20 cellular contexts compared by ENCODE assay signal in the genomic region with DNA sequence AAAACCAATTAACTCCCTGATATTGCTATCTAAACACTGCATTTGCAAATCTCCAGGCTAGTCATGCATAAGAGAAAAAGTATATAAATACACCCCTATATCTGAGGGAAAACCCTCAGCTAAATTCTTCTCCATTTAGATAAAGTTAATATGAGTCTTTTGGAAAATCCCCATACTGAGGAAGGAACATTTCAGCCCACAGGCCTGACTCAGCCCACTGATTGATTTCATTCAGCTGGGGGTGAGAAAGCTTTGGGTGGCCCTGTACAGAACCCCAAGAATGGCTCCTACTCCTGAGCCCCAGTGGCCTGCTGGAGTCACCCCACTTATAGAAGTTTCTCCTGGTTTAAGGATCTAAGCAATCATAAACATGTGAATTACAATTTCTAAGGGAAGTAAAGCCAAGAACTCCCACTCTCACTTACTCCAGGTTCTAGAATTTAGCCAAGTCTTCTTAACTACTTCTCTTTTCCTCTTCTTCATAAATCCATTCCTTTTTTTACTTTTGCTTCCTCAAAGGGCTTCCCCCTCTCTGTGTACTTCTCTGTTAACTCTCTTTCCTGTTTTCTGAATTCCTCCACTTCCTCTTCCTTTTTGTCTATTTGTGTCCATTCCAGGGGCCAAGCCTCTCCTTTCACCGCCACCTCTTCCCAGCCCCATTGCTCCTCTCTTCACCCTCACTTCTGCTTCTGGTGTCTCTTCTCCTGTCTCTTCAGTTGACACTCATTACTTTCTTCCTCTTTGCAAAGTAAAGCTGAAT. TPM values are rescaled to one million over a fixed set of nuclear protein-coding genes. Genes with fewer than 3 reads are reported as not detected.
DNase-seq lines count a peak whose midpoint lies in the region; ATAC-seq and TF ChIP-seq lines count a peak whose summit lies in the region.
"Had no signal": no experiment of that assay in that cellular context is flagged by ENCODE, and none has a peak within 500 bp of the region (broad histone marks: within the 10 kb centered on the region; RNA-seq: fewer than 3 reads in every experiment).

No MANE protein-coding gene starts in this region.

- intact Hi-C loops in Right ventricle myocardium superior (cut with DNase I) = no loop called here
- intact Hi-C loops in dendritic cell treated with granulocyte-macrophage colony-stimulating factor and Interleukin-4, amounts not matched to agents 40 ng/mL and 50 ng/mL, for 4 days (cut with micrococcal nuclease) = no loop called here
- intact Hi-C loops in upper lobe of right lung (cut with DNase I) = no loop called here

- peaks cover 46% of the 10 kb centered on the region for H3K4me1 Mint-ChIP-seq in dendritic cell treated with granulocyte-macrophage colony-stimulating factor and Interleukin-4, amounts not matched to agents 40 ng/mL and 50 ng/mL, for 4 days (ENCODE audit: low read depth)
- H3K4me1 Mint-ChIP-seq in activated T-cell treated with anti-CD3 and anti-CD28 coated beads, Interleukin-2, amount 50 U/mL, for 4 hours (ENCODE audit: low read depth) = no peaks in the 10 kb centered on the region

- no peaks in the 10 kb centered on the region for H3K9me3 Mint-ChIP-seq in dendritic cell treated with granulocyte-macrophage colony-stimulating factor and Interleukin-4, amounts not matched to agents 40 ng/mL and 50 ng/mL, for 4 days
- H3K9me3 Mint-ChIP-seq in activated T-cell treated with anti-CD3 and anti-CD28 coated beads, Interleukin-2, amount 50 U/mL, for 4 hours = no peaks in the 10 kb centered on the region
- H3K9me3 Mint-ChIP-seq: WTC11 had no signal

- H3K4me3 ChIP-seq in right atrium auricular region = no peak overlapping the region
- no peak overlapping the region for H3K4me3 ChIP-seq in upper lobe of right lung
- H3K4me3 ChIP-seq: body of pancreas, esophagus squamous epithelium, testis had no signal

- H3K27me3 ChIP-seq in right atrium auricular region (no peaks in the 10 kb centered on the region), upper lobe of right lung (no peaks in the 10 kb centered on the region)
- H3K27me3 ChIP-seq: body of pancreas, esophagus squamous epithelium, testis had no signal

- no peak for DNase-seq in Right ventricle myocardium superior
- DNase-seq in right atrium auricular region (ENCODE audit: low spot score) = no peak
- peak; percentile 95 for DNase-seq in MV-4-11 (lab: John Stamatoyannopoulos, UW)
- no peak for DNase-seq in upper lobe of right lung
- DNase-seq in midbrain (lab: John Stamatoyannopoulos, UW) = no peak
- no peak for DNase-seq in activated T-cell treated with anti-CD3 and anti-CD28 coated beads, Interleukin-2, amount 50 U/mL, for 4 hours
- DNase-seq: ACHN; activated naive CD4-positive, alpha-beta T cell treated with Interleukin-2 at 50 U/mL for 16 hours; Caco-2; dermis blood vessel endothelial cell; esophagus squamous epithelium; naive B cell; NCI-H1105 treated with DMSO at 0.1 percent for 48 hours; NCI-H226; PC-3; testis had no signal

- H3K27ac Mint-ChIP-seq in dendritic cell treated with granulocyte-macrophage colony-stimulating factor and Interleukin-4, amounts not matched to agents 40 ng/mL and 50 ng/mL, for 4 days = peak overlapping the region; percentile 74
- H3K27ac Mint-ChIP-seq: WTC11 had no signal

- no peaks in the 10 kb centered on the region for H3K36me3 ChIP-seq in right atrium auricular region
- H3K36me3 ChIP-seq in upper lobe of right lung = no peaks in the 10 kb centered on the region
- H3K36me3 ChIP-seq: esophagus squamous epithelium had no signal

- no peaks in the 10 kb centered on the region for H3K27me3 Mint-ChIP-seq in dendritic cell treated with granulocyte-macrophage colony-stimulating factor and Interleukin-4, amounts not matched to agents 40 ng/mL and 50 ng/mL, for 4 days
- H3K27me3 Mint-ChIP-seq in activated T-cell treated with anti-CD3 and anti-CD28 coated beads, Interleukin-2, amount 50 U/mL, for 4 hours (ENCODE audit: low read depth) = peaks cover 4% of the 10 kb centered on the region

- H3K27ac ChIP-seq in right atrium auricular region (no peak overlapping the region), upper lobe of right lung (no peak overlapping the region)
- H3K27ac ChIP-seq: body of pancreas, esophagus squamous epithelium, testis had no signal

- no peaks in the 10 kb centered on the region for H3K4me1 ChIP-seq in right atrium auricular region
- no peaks in the 10 kb centered on the region for H3K4me1 ChIP-seq in upper lobe of right lung
- H3K4me1 ChIP-seq: body of pancreas, Caco-2, esophagus squamous epithelium, testis had no signal

- no peak for TF ChIP-seq CTCF in right atrium auricular region (IDR thresholded peaks at IDR 0.05)
- no peak for TF ChIP-seq CTCF in upper lobe of right lung (IDR thresholded peaks at IDR 0.05)

- ATAC-seq in Right ventricle myocardium superior (ENCODE audit: poor library complexity) (peak; percentile 74), upper lobe of right lung (peak; percentile 88), HG03521 (IDR thresholded peaks at IDR 0.05; ENCODE audit: unreplicated experiment) (no peak)
- no peak for ATAC-seq in activated T-cell treated with anti-CD3 and anti-CD28 coated beads, Interleukin-2, amount 50 U/mL, for 4 hours
- ATAC-seq: body of pancreas, PC-3, WTC11 had no signal

- no peaks in the 10 kb centered on the region for H3K9me3 ChIP-seq in right atrium auricular region
- H3K9me3 ChIP-seq in upper lobe of right lung = no peaks in the 10 kb centered on the region
- H3K9me3 ChIP-seq: body of pancreas, Caco-2, esophagus squamous epithelium, testis had no signal

- H3K4me3 Mint-ChIP-seq in dendritic cell treated with granulocyte-macrophage colony-stimulating factor and Interleukin-4, amounts not matched to agents 40 ng/mL and 50 ng/mL, for 4 days = peak overlapping the region; percentile 5
- no peak overlapping the region for H3K4me3 Mint-ChIP-seq in activated T-cell treated with anti-CD3 and anti-CD28 coated beads, Interleukin-2, amount 50 U/mL, for 4 hours
- H3K4me3 Mint-ChIP-seq: naive B cell, WTC11 had no signal

- H3K36me3 Mint-ChIP-seq in dendritic cell treated with granulocyte-macrophage colony-stimulating factor and Interleukin-4, amounts not matched to agents 40 ng/mL and 50 ng/mL, for 4 days (ENCODE audit: low read depth) = no peaks in the 10 kb centered on the region
- H3K36me3 Mint-ChIP-seq in activated T-cell treated with anti-CD3 and anti-CD28 coated beads, Interleukin-2, amount 50 U/mL, for 4 hours (ENCODE audit: insufficient read depth) = no peaks in the 10 kb centered on the region
- H3K36me3 Mint-ChIP-seq: naive B cell, WTC11 had no signal

RNA-seq across cellular contexts. Expression of gene RTN1, which starts 21.0 kb away (rescaled TPM):
- 1.1 TPM for total RNA-seq in Right ventricle myocardium superior
- total RNA-seq in right atrium auricular region = 1 to 10 TPM; 1.3 to 2.7 TPM
- total RNA-seq in upper lobe of right lung = 9.6 TPM
- not detected for total RNA-seq in activated T-cell treated with anti-CD3 and anti-CD28 coated beads, Interleukin-2, amount 50 U/mL, for 4 hours
- total RNA-seq: dermis blood vessel endothelial cell, PC-3 had no signal

Comparison
In these comparisons a context has a peak if more than half of its experiments do, and no peak if none do; other contexts are left out.
1. ATAC-seq: peak in Right ventricle myocardium superior (single experiment) and upper lobe of right lung (single experiment); none in activated T-cell treated with anti-CD3 and anti-CD28 coated beads, Interleukin-2, amount 50 U/mL, for 4 hours (0 of 2) and HG03521 (single experiment).